ENCODE assay signal across 8 cellular contexts in genomic region chr7:33108931-33109757, GRCh38. TPM values are rescaled to one million over a fixed set of nuclear protein-coding genes. Genes with fewer than 3 reads are reported as not detected.
DNase-seq lines count a peak whose midpoint lies in the region; ATAC-seq and TF ChIP-seq lines count a peak whose summit lies in the region.

Gene RP9 (minus strand): TSS chr7:33109404. CDS start chr7:33109372, 32 bp downstream.

- no peak for TF ChIP-seq POLR2A in testis (IDR thresholded peaks at IDR 0.05)

- WGBS in testis, 2 donors = 0% methylated on average over 9 to 41 of the region's 103 CpGs

- ATAC-seq in GM21825 (IDR thresholded peaks at IDR 0.05; ENCODE audit: unreplicated experiment) = peak; percentile 92

- peak; percentile 17 for TF ChIP-seq CTCF in osteoblast (IDR thresholded peaks at IDR 0.05; ENCODE audit: extremely low read depth, low read depth, low read length)
- TF ChIP-seq CTCF in testis (IDR thresholded peaks at IDR 0.05) = peak; percentile 57 to 74 (median 57)

- peaks cover 22% of the 10 kb centered on the region for H3K4me1 ChIP-seq in osteoblast (ENCODE audit: insufficient read depth, low read length)
- H3K4me1 ChIP-seq in testis = peaks cover 14% of the 10 kb centered on the region

- peak within 1 kb of the TSS; percentile 59 for H3K27ac ChIP-seq in osteoblast (ENCODE audit: low read depth, low read length)
- H3K27ac ChIP-seq in testis = peak within 1 kb of the TSS; percentile 79 to 89

- H3K9me3 ChIP-seq in osteoblast (ENCODE audit: low read depth, low read length) (no peaks in the 10 kb centered on the region), testis (no peaks in the 10 kb centered on the region)

- H3K36me3 ChIP-seq in osteoblast (ENCODE audit: insufficient read depth, low read length) (no peaks in the 10 kb centered on the region), testis (ENCODE audit: low read depth, missing control alignments) (no peaks in the 10 kb centered on the region)

- peaks cover 17% of the 10 kb centered on the region for H4K20me1 ChIP-seq in osteoblast (ENCODE audit: insufficient read depth, low read length)

- peaks cover 49% of the 10 kb centered on the region for H3K79me2 ChIP-seq in osteoblast (ENCODE audit: insufficient read depth, low read length)

- peak within 1 kb of the TSS; percentile 87 for H3K4me3 ChIP-seq in osteoblast (ENCODE audit: insufficient read depth, low read length)
- peak within 1 kb of the TSS; percentile 88 to 97 for H3K4me3 ChIP-seq in testis

- DNase-seq in ELR (ENCODE audit: low read depth) = peak; percentile 78
- peak; percentile 88 for DNase-seq in Kasumi-1 (lab: John Stamatoyannopoulos, UW)
- peak; percentile 78 for DNase-seq in SIG-M5 treated with dmso at 0.1 percent for 504 hours (lab: John Stamatoyannopoulos, UW; ENCODE audit: unreplicated experiment)
- peak; percentile 68 for DNase-seq in activated gamma-delta T cell (lab: John Stamatoyannopoulos, UW)
- peak; percentile 62 for DNase-seq in globus pallidus (ENCODE audit: low spot score)
- DNase-seq in osteoblast (ENCODE audit: insufficient read length, low spot score, missing footprints) = peak; percentile 92
- DNase-seq in testis = peak; percentile 73

- H2AFZ ChIP-seq in osteoblast (ENCODE audit: low read length) = peak within 1 kb of the TSS; percentile 89

- H3K4me2 ChIP-seq in osteoblast (ENCODE audit: insufficient read depth, low read length) = peak within 1 kb of the TSS; percentile 97

- H3K27me3 ChIP-seq in osteoblast (ENCODE audit: insufficient read depth, low read length) (peaks cover 6% of the 10 kb centered on the region), testis (no peaks in the 10 kb centered on the region)

- intact Hi-C loops in testis (cut with DNase I; ENCODE audit: low total_unique reads) = no loop called here

RNA-seq across cellular contexts. Expression of gene RP9, which starts in this region (rescaled TPM):
- total RNA-seq in osteoblast (6.5 and 10.3 TPM in 2 replicates), testis (10 to 100 TPM; 28.2 to 29.2 TPM)
- polyA plus RNA-seq in testis (ENCODE audit: insufficient read depth, low read depth, low replicate concordance) = 17.9 TPM

Comparison
In these comparisons a context has a peak if more than half of its experiments do, and no peak if none do; other contexts are left out.
1. Peak in every context shown above with its lines: DNase-seq, ATAC-seq, H3K4me3 ChIP-seq and H3K27ac ChIP-seq.